ENCODE assay signal across 16 cellular contexts in the genomic region with DNA sequence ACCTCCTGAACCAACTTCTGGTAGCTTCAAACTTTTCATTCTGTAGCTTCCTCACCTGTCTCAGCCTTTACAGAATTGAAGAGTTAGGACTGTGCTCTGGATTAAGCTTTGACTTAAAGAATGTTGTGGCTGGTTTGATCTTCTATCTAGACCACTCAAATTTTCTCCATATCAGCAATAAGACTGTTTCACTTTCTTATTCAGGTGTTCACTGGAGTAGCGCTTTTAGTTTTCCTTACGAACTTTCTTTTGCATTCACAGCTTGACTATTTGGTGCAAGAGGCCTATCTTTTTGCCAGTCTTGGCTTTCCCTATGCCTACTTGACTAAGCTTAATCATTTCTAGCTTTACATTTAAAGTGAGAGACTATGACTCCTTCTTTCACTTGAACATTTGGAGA. TPM values are rescaled to one million over a fixed set of nuclear protein-coding genes. Genes with fewer than 3 reads are reported as not detected.
DNase-seq lines count a peak whose midpoint lies in the region; ATAC-seq and TF ChIP-seq lines count a peak whose summit lies in the region.
"Had no signal": no experiment of that assay in that cellular context is flagged by ENCODE, and none has a peak within 500 bp of the region (broad histone marks: within the 10 kb centered on the region; RNA-seq: fewer than 3 reads in every experiment).

No MANE protein-coding gene starts in this region.

- POLR2A ChIA-PET in activated CD8-positive, alpha-beta T cell treated with anti-CD3 and anti-CD28 coated beads for 36 hours (lab: Charles Lee), result no interaction called here

- H3K36me3 Mint-ChIP-seq in activated naive CD4-positive, alpha-beta T cell treated with anti-CD3 and anti-CD28 coated beads, Interleukin-2, amount 50 U/mL, for 72 hours, result peaks cover 22 to 47% of the 10 kb centered on the region in 2 donors
- H3K36me3 Mint-ChIP-seq in activated CD8-positive, alpha-beta T cell treated with anti-CD3 and anti-CD28 coated beads for 36 hours (ENCODE audit: low read depth), result peaks cover 22% of the 10 kb centered on the region
- H3K36me3 Mint-ChIP-seq in stimulated activated effector memory CD8-positive, alpha-beta T cell treated with anti-CD3 and anti-CD28 coated beads, Interleukin-12 subunit alpha, Interleukin-12 subunit beta, amount 100 ng/mL, for 72 hours, result peaks cover 6% of the 10 kb centered on the region

- intact Hi-C loops in activated CD8-positive, alpha-beta T cell treated with anti-CD3 and anti-CD28 coated beads for 36 hours (cut with micrococcal nuclease), result no loop called here

- H3K27ac Mint-ChIP-seq in activated naive CD4-positive, alpha-beta T cell treated with anti-CD3 and anti-CD28 coated beads, Interleukin-2, amount 50 U/mL, for 72 hours, result peak overlapping the region in 1 of 2 donors; percentile 1
- peak overlapping the region; percentile 1 for H3K27ac Mint-ChIP-seq in activated CD8-positive, alpha-beta T cell treated with anti-CD3 and anti-CD28 coated beads for 36 hours
- H3K27ac Mint-ChIP-seq in stimulated activated effector memory CD8-positive, alpha-beta T cell treated with anti-CD3 and anti-CD28 coated beads, Interleukin-12 subunit alpha, Interleukin-12 subunit beta, amount 100 ng/mL, for 72 hours, result peak overlapping the region; percentile 36

- no peak overlapping the region for H3K4me3 Mint-ChIP-seq in activated CD8-positive, alpha-beta T cell treated with anti-CD3 and anti-CD28 coated beads for 36 hours
- H3K4me3 Mint-ChIP-seq in stimulated activated effector memory CD8-positive, alpha-beta T cell treated with anti-CD3 and anti-CD28 coated beads, Interleukin-12 subunit alpha, Interleukin-12 subunit beta, amount 100 ng/mL, for 72 hours, result no peak overlapping the region

- peak; percentile 13 to 45 for ATAC-seq in activated CD4-positive, CD25-positive, alpha-beta regulatory T cell treated with anti-CD3 and anti-CD28 coated beads, Interleukin-2, amount 50 U/mL, for 24 hours
- ATAC-seq in activated naive CD4-positive, alpha-beta T cell treated with anti-CD3 and anti-CD28 coated beads, Interleukin-2, amount 50 U/mL, for 72 hours, result peak; percentile 11 to 74
- ATAC-seq in activated CD8-positive, alpha-beta T cell treated with anti-CD3 and anti-CD28 coated beads for 36 hours, result peak; percentile 34
- no peak for ATAC-seq in stimulated activated effector memory CD8-positive, alpha-beta T cell treated with anti-CD3 and anti-CD28 coated beads, Interleukin-12 subunit alpha, Interleukin-12 subunit beta, amount 100 ng/mL, for 72 hours
- ATAC-seq: Panc1, Right ventricle myocardium inferior had no signal

- no peak for DNase-seq in activated CD4-positive, CD25-positive, alpha-beta regulatory T cell treated with anti-CD3 and anti-CD28 coated beads, Interleukin-2, amount 50 U/mL, for 72 hours
- DNase-seq in activated naive CD4-positive, alpha-beta T cell treated with anti-CD3 and anti-CD28 coated beads, Interleukin-2, amount 50 U/mL, for 72 hours (ENCODE audit: low spot score in 2 of 2), result no peak
- no peak for DNase-seq in activated naive CD4-positive, alpha-beta T cell (lab: John Stamatoyannopoulos, UW)
- no peak for DNase-seq in activated CD8-positive, alpha-beta T cell treated with anti-CD3 and anti-CD28 coated beads for 36 hours
- DNase-seq in stimulated activated effector memory CD8-positive, alpha-beta T cell treated with anti-CD3 and anti-CD28 coated beads, Interleukin-12 subunit alpha, Interleukin-12 subunit beta, amount 100 ng/mL, for 72 hours (ENCODE audit: low spot score in 2 of 2), result no peak
- no peak for DNase-seq in ureter (ENCODE audit: low spot score)
- DNase-seq in NCI-H748 (lab: John Stamatoyannopoulos, UW; ENCODE audit: unreplicated experiment), result no peak
- DNase-seq: COR-L47, H7, Karpas-422, NCI-H187 treated with DMSO at 0.1 percent for 48 hours, NCI-H2171 treated with DMSO at 0.1 percent for 48 hours, NCI-H82 had no signal

- peaks cover 0 to 13% of the 10 kb centered on the region in 2 donors for H3K9me3 Mint-ChIP-seq in activated naive CD4-positive, alpha-beta T cell treated with anti-CD3 and anti-CD28 coated beads, Interleukin-2, amount 50 U/mL, for 72 hours
- H3K9me3 Mint-ChIP-seq in activated CD8-positive, alpha-beta T cell treated with anti-CD3 and anti-CD28 coated beads for 36 hours, result peaks cover 4% of the 10 kb centered on the region
- peaks cover 4% of the 10 kb centered on the region for H3K9me3 Mint-ChIP-seq in stimulated activated effector memory CD8-positive, alpha-beta T cell treated with anti-CD3 and anti-CD28 coated beads, Interleukin-12 subunit alpha, Interleukin-12 subunit beta, amount 100 ng/mL, for 72 hours

- CTCF ChIA-PET in activated CD8-positive, alpha-beta T cell treated with anti-CD3 and anti-CD28 coated beads for 36 hours (lab: Charles Lee), result interaction anchor here (0.7 to 1.2 kb wide), 3 partner anchors 15 to 371 kb away, joined by 3 read pairs; no protein-coding TSS in a partner anchor

- no peak for TF ChIP-seq CTCF in activated CD8-positive, alpha-beta T cell treated with anti-CD3 and anti-CD28 coated beads for 36 hours (IDR thresholded peaks at IDR 0.05)

- H3K27me3 Mint-ChIP-seq in activated CD8-positive, alpha-beta T cell treated with anti-CD3 and anti-CD28 coated beads for 36 hours, result no peaks in the 10 kb centered on the region

- peaks cover 20% of the 10 kb centered on the region for H3K4me1 Mint-ChIP-seq in activated CD8-positive, alpha-beta T cell treated with anti-CD3 and anti-CD28 coated beads for 36 hours (ENCODE audit: low read depth)
- H3K4me1 Mint-ChIP-seq in stimulated activated effector memory CD8-positive, alpha-beta T cell treated with anti-CD3 and anti-CD28 coated beads, Interleukin-12 subunit alpha, Interleukin-12 subunit beta, amount 100 ng/mL, for 72 hours, result peaks cover 26% of the 10 kb centered on the region

RNA-seq across cellular contexts. Expression of a gene that starts 31.5 kb away (rescaled TPM):
- 10 to 100 TPM; 15.0 to 17.0 TPM for total RNA-seq in activated naive CD4-positive, alpha-beta T cell treated with anti-CD3 and anti-CD28 coated beads, Interleukin-2, amount 50 U/mL, for 72 hours
- 10 to 100 TPM; 11.9 to 13.6 TPM for total RNA-seq in activated CD8-positive, alpha-beta T cell treated with anti-CD3 and anti-CD28 coated beads for 36 hours
- 38.8 TPM for total RNA-seq in ureter
